ENCODE assay signal across 1 cellular context in the genomic region with DNA sequence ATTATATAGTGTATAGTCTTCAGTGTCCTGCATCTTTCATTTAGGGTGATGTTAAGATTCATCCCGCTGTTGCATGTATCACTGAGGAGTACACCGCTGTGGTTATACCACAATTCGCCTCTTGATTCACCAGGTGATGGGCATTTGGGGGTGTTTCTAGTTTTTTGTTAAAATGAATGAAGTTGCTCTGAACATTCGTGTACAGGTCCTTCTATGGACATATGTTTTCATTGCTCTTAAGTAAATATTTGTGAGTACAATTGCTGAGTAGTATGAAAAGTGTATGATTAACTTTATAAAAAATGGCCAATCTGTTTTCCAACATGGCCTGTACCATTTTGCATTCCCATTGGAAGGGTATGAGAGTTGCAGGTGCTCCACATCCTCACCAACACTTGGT.
TF ChIP-seq lines count a peak whose summit lies in the region.

No MANE protein-coding gene starts in this region.

TF ChIP-seq in K562, 482 proteins besides CTCF, POLR2A, EP300 and RAD21:
- TF ChIP-seq, protein P1, sequence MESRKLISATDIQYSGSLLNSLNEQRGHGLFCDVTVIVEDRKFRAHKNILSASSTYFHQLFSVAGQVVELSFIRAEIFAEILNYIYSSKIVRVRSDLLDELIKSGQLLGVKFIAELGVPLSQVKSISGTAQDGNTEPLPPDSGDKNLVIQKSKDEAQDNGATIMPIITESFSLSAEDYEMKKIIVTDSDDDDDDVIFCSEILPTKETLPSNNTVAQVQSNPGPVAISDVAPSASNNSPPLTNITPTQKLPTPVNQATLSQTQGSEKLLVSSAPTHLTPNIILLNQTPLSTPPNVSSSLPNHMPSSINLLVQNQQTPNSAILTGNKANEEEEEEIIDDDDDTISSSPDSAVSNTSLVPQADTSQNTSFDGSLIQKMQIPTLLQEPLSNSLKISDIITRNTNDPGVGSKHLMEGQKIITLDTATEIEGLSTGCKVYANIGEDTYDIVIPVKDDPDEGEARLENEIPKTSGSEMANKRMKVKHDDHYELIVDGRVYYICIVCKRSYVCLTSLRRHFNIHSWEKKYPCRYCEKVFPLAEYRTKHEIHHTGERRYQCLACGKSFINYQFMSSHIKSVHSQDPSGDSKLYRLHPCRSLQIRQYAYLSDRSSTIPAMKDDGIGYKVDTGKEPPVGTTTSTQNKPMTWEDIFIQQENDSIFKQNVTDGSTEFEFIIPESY (CRISPR knock-in tag; IDR thresholded peaks at IDR 0.05) = peak; percentile 30; the same call in 1 of the 2 replicates
- TF ChIP-seq, protein P2, sequence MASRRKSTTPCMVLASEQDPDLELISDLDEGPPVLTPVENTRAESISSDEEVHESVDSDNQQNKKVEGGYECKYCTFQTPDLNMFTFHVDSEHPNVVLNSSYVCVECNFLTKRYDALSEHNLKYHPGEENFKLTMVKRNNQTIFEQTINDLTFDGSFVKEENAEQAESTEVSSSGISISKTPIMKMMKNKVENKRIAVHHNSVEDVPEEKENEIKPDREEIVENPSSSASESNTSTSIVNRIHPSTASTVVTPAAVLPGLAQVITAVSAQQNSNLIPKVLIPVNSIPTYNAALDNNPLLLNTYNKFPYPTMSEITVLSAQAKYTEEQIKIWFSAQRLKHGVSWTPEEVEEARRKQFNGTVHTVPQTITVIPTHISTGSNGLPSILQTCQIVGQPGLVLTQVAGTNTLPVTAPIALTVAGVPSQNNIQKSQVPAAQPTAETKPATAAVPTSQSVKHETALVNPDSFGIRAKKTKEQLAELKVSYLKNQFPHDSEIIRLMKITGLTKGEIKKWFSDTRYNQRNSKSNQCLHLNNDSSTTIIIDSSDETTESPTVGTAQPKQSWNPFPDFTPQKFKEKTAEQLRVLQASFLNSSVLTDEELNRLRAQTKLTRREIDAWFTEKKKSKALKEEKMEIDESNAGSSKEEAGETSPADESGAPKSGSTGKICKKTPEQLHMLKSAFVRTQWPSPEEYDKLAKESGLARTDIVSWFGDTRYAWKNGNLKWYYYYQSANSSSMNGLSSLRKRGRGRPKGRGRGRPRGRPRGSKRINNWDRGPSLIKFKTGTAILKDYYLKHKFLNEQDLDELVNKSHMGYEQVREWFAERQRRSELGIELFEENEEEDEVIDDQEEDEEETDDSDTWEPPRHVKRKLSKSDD (conservative IDR thresholded peaks at IDR 0.05; ENCODE audit: low read length) = no peak
- TF ChIP-seq SRF (CRISPR knock-in tag; IDR thresholded peaks at IDR 0.05) (peak in 1 of 2 experiments; percentile 90; a peak in 2 of 4 replicates), ZNF316 (IDR thresholded peaks at IDR 0.05) (peak; percentile 23; the same call in 1 of the 2 replicates)
- TF ChIP-seq, protein P3, sequence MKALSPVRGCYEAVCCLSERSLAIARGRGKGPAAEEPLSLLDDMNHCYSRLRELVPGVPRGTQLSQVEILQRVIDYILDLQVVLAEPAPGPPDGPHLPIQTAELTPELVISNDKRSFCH (CRISPR knock-in tag; IDR thresholded peaks at IDR 0.05) = no peak
- TF ChIP-seq, protein P3 (tag; IDR thresholded peaks at IDR 0.05) = no peak
